8 cellular contexts compared by ENCODE assay signal in genomic region chr9:127862075-127863011, GRCh38. TPM values are rescaled to one million over a fixed set of nuclear protein-coding genes. Genes with fewer than 3 reads are reported as not detected.
DNase-seq lines count a peak whose midpoint lies in the region; ATAC-seq, FAIRE-seq and TF ChIP-seq lines count a peak whose summit lies in the region.

No MANE protein-coding gene starts in this region.

- TF ChIP-seq CTCF in activated B cell treated with CpG ODN at 0.5 μM for 24 hours (IDR thresholded peaks at IDR 0.05) = no peak

- no peaks in the 10 kb centered on the region for H3K36me3 Mint-ChIP-seq in activated B cell treated with CpG ODN at 0.5 μM for 24 hours (ENCODE audit: low read depth)

- CTCF ChIA-PET in activated B cell treated with CpG ODN at 0.5 μM for 24 hours (lab: Charles Lee) = interaction anchor here (0.9 to 1.7 kb wide), 7 partner anchors 8 to 128 kb away, joined by 3 to 7 read pairs (median 4); partner anchors contain the start of gene TOR2A

- POLR2A ChIA-PET in activated B cell treated with CpG ODN at 0.5 μM for 24 hours (lab: Charles Lee) = interaction anchor here (0.6 to 3.2 kb wide), 7 partner anchors 9 to 257 kb away, joined by 3 to 14 read pairs (median 9); partner anchors contain the start of genes ENG, SH2D3C, ST6GALNAC4 and TOR2A

- peaks cover 65% of the 10 kb centered on the region for H3K4me1 Mint-ChIP-seq in activated B cell treated with CpG ODN at 0.5 μM for 24 hours

- H3K4me3 Mint-ChIP-seq in activated B cell treated with CpG ODN at 0.5 μM for 24 hours = peak overlapping the region; percentile 41

- intact Hi-C loops in activated B cell treated with CpG ODN at 0.5 μM for 24 hours (cut with micrococcal nuclease) (no loop called here), posterior vena cava (cut with DNase I) (loop anchor here in 1 of 2 donors (10.0 kb wide), 1 partner anchor 128 kb away; the partner anchor contains the start of gene TOR2A)

- no peak for TF ChIP-seq POLR2A in GM12891 (IDR thresholded peaks at IDR 0.05; ENCODE audit: low read depth, low read length)

- DNase-seq in GM12891 (ENCODE audit: insufficient read length, low spot score) (no peak), activated B cell treated with CpG ODN at 0.5 μM for 24 hours (peak; percentile 48), posterior vena cava (ENCODE audit: low spot score) (peak; percentile 93), NCI-H1694 (lab: John Stamatoyannopoulos, UW) (no peak), HT-29 (ENCODE audit: low spot score) (no peak), NCI-H1092 (lab: John Stamatoyannopoulos, UW) (no peak)

- H3K27me3 Mint-ChIP-seq in activated B cell treated with CpG ODN at 0.5 μM for 24 hours = no peaks in the 10 kb centered on the region

- peak overlapping the region; percentile 93 for H3K27ac Mint-ChIP-seq in activated B cell treated with CpG ODN at 0.5 μM for 24 hours

- no peaks in the 10 kb centered on the region for H3K9me3 Mint-ChIP-seq in activated B cell treated with CpG ODN at 0.5 μM for 24 hours

- FAIRE-seq in GM12891 (lab: Jason Lieb, UNC) = no peak

- ATAC-seq in activated B cell treated with CpG ODN at 0.5 μM for 24 hours (ENCODE audit: low read depth) (peak; percentile 60), esophagus mucosa (peak; percentile 69), GM18502 (IDR thresholded peaks at IDR 0.05; ENCODE audit: poor library complexity, unreplicated experiment) (no peak)

TF ChIP-seq in GM12891, 5 proteins besides CTCF, POLR2A, EP300 and RAD21:
- TF ChIP-seq SPI1 (IDR thresholded peaks at IDR 0.05; ENCODE audit: low read depth, low read length) (peak; percentile 18; the same call in 1 of the 2 replicates), POLR2AphosphoS5 (IDR thresholded peaks at IDR 0.05; ENCODE audit: low read depth, low read length) (no peak)

RNA-seq across cellular contexts. Expression of gene ENG, which starts 7.9 kb away (rescaled TPM):
- polyA plus RNA-seq in GM12891 (2012; ENCODE audit: low read depth, missing spikeins) = 3.3 TPM
- 4.8 and 6.1 TPM in 2 replicates for total RNA-seq in activated B cell treated with CpG ODN at 0.5 μM for 24 hours
- 14.3 TPM for total RNA-seq in esophagus mucosa
- 100 to 1,000 TPM; 189 to 217 TPM for total RNA-seq in posterior vena cava
- 6.1 and 6.4 TPM in 2 replicates for total RNA-seq in HT-29 (2014; rRNA removed; shearing (Covaris generic))

RNA-seq across cellular contexts. Expression of gene AK1, which starts 15.1 kb away (rescaled TPM):
- polyA plus RNA-seq in GM12891 (2012; ENCODE audit: low read depth, missing spikeins) = 7.0 TPM
- total RNA-seq in activated B cell treated with CpG ODN at 0.5 μM for 24 hours (6.9 and 8.1 TPM in 2 replicates), esophagus mucosa (39.9 TPM), posterior vena cava (10 to 100 TPM; 65.7 to 67.0 TPM)
- 85.0 and 101 TPM in 2 replicates for total RNA-seq in HT-29 (2014; rRNA removed; shearing (Covaris generic))

RNA-seq across cellular contexts. Expression of gene ST6GALNAC6, which starts 37.1 kb away (rescaled TPM):
- 23.2 TPM for polyA plus RNA-seq in GM12891 (2012; ENCODE audit: low read depth, missing spikeins)
- total RNA-seq in activated B cell treated with CpG ODN at 0.5 μM for 24 hours = 39.9 and 47.5 TPM in 2 replicates
- total RNA-seq in esophagus mucosa = 13.0 TPM
- 100 to 1,000 TPM in 1 of 2 donors, 10 to 100 TPM in 1; 74.8 to 102 TPM for total RNA-seq in posterior vena cava
- total RNA-seq in HT-29 (2014; rRNA removed; shearing (Covaris generic)) = 14.5 and 16.6 TPM in 2 replicates

RNA-seq across cellular contexts. Expression of gene ST6GALNAC4, which starts 54.5 kb away (rescaled TPM):
- polyA plus RNA-seq in GM12891 (2012; ENCODE audit: low read depth, missing spikeins) = 27.0 TPM
- total RNA-seq in activated B cell treated with CpG ODN at 0.5 μM for 24 hours (71.3 and 85.4 TPM in 2 replicates), esophagus mucosa (11.4 TPM), posterior vena cava (10 to 100 TPM; 27.7 to 32.7 TPM)
- 60.1 and 84.2 TPM in 2 replicates for total RNA-seq in HT-29 (2014; rRNA removed; shearing (Covaris generic))

RNA-seq across cellular contexts. Expression of gene FPGS, which starts 59.7 kb away (rescaled TPM):
- 48.1 TPM for polyA plus RNA-seq in GM12891 (2012; ENCODE audit: low read depth, missing spikeins)
- total RNA-seq in activated B cell treated with CpG ODN at 0.5 μM for 24 hours (105 and 135 TPM in 2 replicates), esophagus mucosa (28.3 TPM), posterior vena cava (10 to 100 TPM; 35.5 to 55.1 TPM)
- 180 and 200 TPM in 2 replicates for total RNA-seq in HT-29 (2014; rRNA removed; shearing (Covaris generic))

Comparison
In these comparisons a context has a peak if more than half of its experiments do, and no peak if none do; other contexts are left out.
1. DNase-seq: peak in activated B cell treated with CpG ODN at 0.5 μM for 24 hours (single experiment) and posterior vena cava (single experiment); none in GM12891 (single experiment), NCI-H1694 (single experiment), HT-29 (single experiment) and NCI-H1092 (single experiment).
2. RNA of gene ENG, which starts 7.9 kb away (total RNA-seq): 189 to 217 TPM in posterior vena cava; 14.3 TPM in esophagus mucosa (single experiment), 6.1 to 6.4 TPM in HT-29 and 4.8 to 6.1 TPM in activated B cell treated with CpG ODN at 0.5 μM for 24 hours; every median in the first group is over 10 times any median in the second.